Comparison of ENCODE assay signal across 28 cellular contexts in the genomic region with DNA sequence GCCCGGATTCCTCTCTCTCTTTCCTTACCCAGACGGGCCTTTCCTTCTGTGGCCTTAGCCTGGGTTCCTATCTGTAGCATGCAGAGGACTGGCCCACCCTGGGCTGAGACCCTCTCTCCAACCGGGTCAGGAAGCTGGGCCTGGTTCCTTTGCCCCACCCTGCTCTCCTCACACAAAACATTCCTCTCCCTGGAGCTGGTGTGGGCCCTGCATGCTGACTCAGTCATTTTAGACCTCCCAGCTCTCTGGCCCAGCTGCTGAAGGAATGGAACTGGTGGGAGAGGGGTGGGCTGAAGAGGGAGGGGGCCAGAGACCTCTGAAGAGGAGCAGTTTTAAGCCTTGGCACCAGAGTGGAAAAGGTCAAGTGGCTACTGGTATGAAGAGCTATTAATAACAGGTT. TPM values are rescaled to one million over a fixed set of nuclear protein-coding genes. Genes with fewer than 3 reads are reported as not detected.
DNase-seq lines count a peak whose midpoint lies in the region; ATAC-seq and FAIRE-seq lines count a peak whose summit lies in the region.
"Had no signal": no experiment of that assay in that cellular context is flagged by ENCODE, and none has a peak within 500 bp of the region (broad histone marks: within the 10 kb centered on the region; RNA-seq: fewer than 3 reads in every experiment).

No MANE protein-coding gene starts in this region.

- no peak for FAIRE-seq in urothelium cell line (lab: Jason Lieb, UNC)
- FAIRE-seq: small intestine had no signal

- intact Hi-C loops in Right ventricle myocardium superior (cut with DNase I), result no loop called here

- no peak overlapping the region for H3K27ac ChIP-seq in mesodermal cell (ENCODE audit: low read depth, low read length, severe bottlenecking)
- no peak overlapping the region for H3K27ac ChIP-seq in caudate nucleus (ENCODE audit: low read depth, low read length)
- H3K27ac ChIP-seq: gastroesophageal sphincter, tibial artery had no signal

- H3K36me3 ChIP-seq in mesodermal cell (ENCODE audit: control insufficient read depth, insufficient read depth, low read length), result no peaks in the 10 kb centered on the region
- H3K36me3 ChIP-seq: gastroesophageal sphincter, tibial artery had no signal

- DNase-seq in activated effector memory CD4-positive, alpha-beta T cell treated with anti-CD3 and anti-CD28 coated beads, Interleukin-2, amount 50 U/mL, for 16 hours, result peak; percentile 39
- no peak for DNase-seq in activated effector memory CD4-positive, alpha-beta T cell treated with Interleukin-2 at 50 U/mL for 16 hours
- DNase-seq in Right ventricle myocardium superior, result no peak
- peak; percentile 23 for DNase-seq in urothelium cell line (ENCODE audit: low spot score)
- DNase-seq in kidney tubule cell (ENCODE audit: low spot score), result no peak
- DNase-seq in caudate nucleus (lab: John Stamatoyannopoulos, UW), result no peak
- DNase-seq in amygdala (lab: John Stamatoyannopoulos, UW), result no peak
- DNase-seq: 8988T; activated CD4-positive, CD25-positive, alpha-beta regulatory T cell treated with anti-CD3 and anti-CD28 coated beads, Interleukin-2, amount 50 U/mL, for 72 hours; activated naive CD4-positive, alpha-beta T cell treated with anti-CD3 and anti-CD28 coated beads, Interleukin-2, amount 10 ng/mL, durations not matched to agents 7 days and 5 days; activated T-cell treated with anti-CD3 and anti-CD28 coated beads, Interleukin-2, amount 50 U/mL, for 24 hours; AML-193; anterior cingulate cortex; DND-41; kidney glomerular epithelial cell; NCI-H2081; NCI-H345; NCI-H774; nephron progenitor cell; SHP77; small intestine; stimulated activated naive CD4-positive, alpha-beta T cell treated with Interleukin-2 at 50 U/mL for 16 hours; tibial artery had no signal

- H3K4me1 ChIP-seq in mesodermal cell (ENCODE audit: control insufficient read depth, insufficient read depth, low read length, poor library complexity, severe bottlenecking), result peaks cover 35% of the 10 kb centered on the region

- no peaks in the 10 kb centered on the region for H3K9me3 ChIP-seq in mesodermal cell (ENCODE audit: control insufficient read depth, low read length)
- H3K9me3 ChIP-seq: gastroesophageal sphincter, tibial artery had no signal

- peak; percentile 44 for ATAC-seq in Right ventricle myocardium superior (ENCODE audit: poor library complexity)
- ATAC-seq: gastroesophageal sphincter, GM23338 had no signal

- H3K4me3 ChIP-seq in mesodermal cell (ENCODE audit: extremely low read depth, insufficient read depth, low read length, poor library complexity, severe bottlenecking), result peak overlapping the region; percentile 15
- H3K4me3 ChIP-seq: gastroesophageal sphincter, GM23338, tibial artery had no signal

- no CpG with 5 or more reads among the region's 3 CpGs for WGBS in mesodermal cell (ENCODE audit: insufficient coverage in 2 of 2), 2 experiments

RNA-seq across cellular contexts. Expression of gene MYL4, which starts 1.0 kb away (rescaled TPM):
- 219 TPM for total RNA-seq in Right ventricle myocardium superior
- polyA plus RNA-seq in mesodermal cell (2013, experiment 1 of 2), result 46.6 TPM
- polyA plus RNA-seq in mesodermal cell (2013, experiment 2 of 2), result 36.6 TPM
- total RNA-seq: GM23338 had no signal

RNA-seq across cellular contexts. Expression of gene CDC27, which starts 21.0 kb away (rescaled TPM):
- 69.4 TPM for total RNA-seq in Right ventricle myocardium superior
- polyA plus RNA-seq in mesodermal cell (2013, experiment 1 of 2), result 66.0 TPM
- 69.4 TPM for polyA plus RNA-seq in mesodermal cell (2013, experiment 2 of 2)

RNA-seq across cellular contexts. Expression of gene ITGB3, which starts 43.5 kb away (rescaled TPM):
- 2.7 TPM for total RNA-seq in Right ventricle myocardium superior
- 1.1 TPM for polyA plus RNA-seq in mesodermal cell (2013, experiment 1 of 2)
- 0.40 TPM for polyA plus RNA-seq in mesodermal cell (2013, experiment 2 of 2)
- total RNA-seq: OCI-LY7, progenitor cell of endocrine pancreas had no signal
- polyA plus RNA-seq: GM23338 had no signal

Comparison
In these comparisons a context has a peak if more than half of its experiments do, and no peak if none do; other contexts are left out.
1. DNase-seq: peak in activated effector memory CD4-positive, alpha-beta T cell treated with anti-CD3 and anti-CD28 coated beads, Interleukin-2, amount 50 U/mL, for 16 hours (single experiment) and urothelium cell line (single experiment); none in activated effector memory CD4-positive, alpha-beta T cell treated with Interleukin-2 at 50 U/mL for 16 hours (single experiment), Right ventricle myocardium superior (single experiment), kidney tubule cell (single experiment), caudate nucleus (0 of 61) and amygdala (0 of 56).